Comparison of ENCODE assay signal across 1 cellular context in genomic region chr16:11345040-11345862, GRCh38.
TF ChIP-seq lines count a peak whose summit lies in the region.

Gene RMI2 (plus strand): TSS chr16:11345459. CDS start chr16:11345472, 13 bp downstream.

TF ChIP-seq in K562, 482 proteins besides CTCF, POLR2A, EP300 and RAD21 (continued from another document and continues in another):
- TF ChIP-seq HSF4 (CRISPR knock-in tag; IDR thresholded peaks at IDR 0.05; ENCODE audit: borderline replicate concordance) (no peak), TARDBP (IDR thresholded peaks at IDR 0.05) (no peak), C11orf30 (IDR thresholded peaks at IDR 0.05; ENCODE audit: low read depth) (0 out of 2 replicates have a peak, but pooled peaks have one; percentile 12), ATF3 (IDR thresholded peaks at IDR 0.05) (no peak), ATF3 (CRISPR knock-in tag; conservative IDR thresholded peaks at IDR 0.05) (no peak; the same call in 1 of the 2 replicates), PHF20 (IDR thresholded peaks at IDR 0.05; ENCODE audit: partially characterized antibody) (no peak), ZMIZ1 (IDR thresholded peaks at IDR 0.05; ENCODE audit: low read depth in 2 of 2, low read length in 2 of 2) (no peak), ZNF24 (IDR thresholded peaks at IDR 0.05) (peak; percentile 59), RAD51 (IDR thresholded peaks at IDR 0.05; ENCODE audit: borderline replicate concordance, low read depth) (no peak), CSDE1 (IDR thresholded peaks at IDR 0.05) (no peak), MTA3 (IDR thresholded peaks at IDR 0.05; ENCODE audit: borderline replicate concordance) (peak; percentile 61; the same call in 1 of the 2 replicates), HNRNPUL1 (IDR thresholded peaks at IDR 0.05; ENCODE audit: low read length) (no peak), CHD7 (IDR thresholded peaks at IDR 0.05; ENCODE audit: low read depth, low read length) (no peak), CREBBP (IDR thresholded peaks at IDR 0.05; ENCODE audit: low read depth, low read length) (no peak), BRD9 (IDR thresholded peaks at IDR 0.05; ENCODE audit: low read depth, partially characterized antibody) (no peak), ZNF511 (CRISPR knock-in tag; IDR thresholded peaks at IDR 0.05) (no peak), SP2 (IDR thresholded peaks at IDR 0.05; ENCODE audit: extremely low read depth, low read depth, low read length, poor library complexity, severe bottlenecking) (peak; percentile 74), SRSF3 (IDR thresholded peaks at IDR 0.05; ENCODE audit: insufficient read depth, low read length) (no peak), MTF1 (CRISPR knock-in tag; IDR thresholded peaks at IDR 0.05; ENCODE audit: borderline replicate concordance) (no peak), TFAP4 (CRISPR knock-in tag; IDR thresholded peaks at IDR 0.05; ENCODE audit: borderline replicate concordance) (peak; percentile 81), TOE1 (IDR thresholded peaks at IDR 0.05; ENCODE audit: borderline replicate concordance) (no peak), TOE1 (CRISPR knock-in tag; IDR thresholded peaks at IDR 0.05; ENCODE audit: borderline replicate concordance, low read depth) (0 out of 2 replicates have a peak, but pooled peaks have one; percentile 42), ZNF384 (IDR thresholded peaks at IDR 0.05; ENCODE audit: low read depth, low read length) (no peak), ZNF239 (CRISPR knock-in tag; IDR thresholded peaks at IDR 0.05) (no peak), ARNT (IDR thresholded peaks at IDR 0.05) (0 out of 4 replicates have a peak, but pooled peaks of 1 of the 2 experiments have one; percentile 29), ZNF589 (CRISPR knock-in tag; IDR thresholded peaks at IDR 0.05; ENCODE audit: low read depth) (no peak), ZNF165 (CRISPR knock-in tag; IDR thresholded peaks at IDR 0.05; ENCODE audit: borderline replicate concordance) (no peak)
- TF ChIP-seq, protein P1, sequence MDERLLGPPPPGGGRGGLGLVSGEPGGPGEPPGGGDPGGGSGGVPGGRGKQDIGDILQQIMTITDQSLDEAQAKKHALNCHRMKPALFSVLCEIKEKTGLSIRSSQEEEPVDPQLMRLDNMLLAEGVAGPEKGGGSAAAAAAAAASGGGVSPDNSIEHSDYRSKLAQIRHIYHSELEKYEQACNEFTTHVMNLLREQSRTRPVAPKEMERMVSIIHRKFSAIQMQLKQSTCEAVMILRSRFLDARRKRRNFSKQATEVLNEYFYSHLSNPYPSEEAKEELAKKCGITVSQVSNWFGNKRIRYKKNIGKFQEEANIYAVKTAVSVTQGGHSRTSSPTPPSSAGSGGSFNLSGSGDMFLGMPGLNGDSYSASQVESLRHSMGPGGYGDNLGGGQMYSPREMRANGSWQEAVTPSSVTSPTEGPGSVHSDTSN (CRISPR knock-in tag; IDR thresholded peaks at IDR 0.05; ENCODE audit: low read depth), result no peak
- TF ChIP-seq, protein P1 (tag; conservative IDR thresholded peaks at IDR 0.05; ENCODE audit: low read depth), result peak; percentile 89
- TF ChIP-seq, protein P2, sequence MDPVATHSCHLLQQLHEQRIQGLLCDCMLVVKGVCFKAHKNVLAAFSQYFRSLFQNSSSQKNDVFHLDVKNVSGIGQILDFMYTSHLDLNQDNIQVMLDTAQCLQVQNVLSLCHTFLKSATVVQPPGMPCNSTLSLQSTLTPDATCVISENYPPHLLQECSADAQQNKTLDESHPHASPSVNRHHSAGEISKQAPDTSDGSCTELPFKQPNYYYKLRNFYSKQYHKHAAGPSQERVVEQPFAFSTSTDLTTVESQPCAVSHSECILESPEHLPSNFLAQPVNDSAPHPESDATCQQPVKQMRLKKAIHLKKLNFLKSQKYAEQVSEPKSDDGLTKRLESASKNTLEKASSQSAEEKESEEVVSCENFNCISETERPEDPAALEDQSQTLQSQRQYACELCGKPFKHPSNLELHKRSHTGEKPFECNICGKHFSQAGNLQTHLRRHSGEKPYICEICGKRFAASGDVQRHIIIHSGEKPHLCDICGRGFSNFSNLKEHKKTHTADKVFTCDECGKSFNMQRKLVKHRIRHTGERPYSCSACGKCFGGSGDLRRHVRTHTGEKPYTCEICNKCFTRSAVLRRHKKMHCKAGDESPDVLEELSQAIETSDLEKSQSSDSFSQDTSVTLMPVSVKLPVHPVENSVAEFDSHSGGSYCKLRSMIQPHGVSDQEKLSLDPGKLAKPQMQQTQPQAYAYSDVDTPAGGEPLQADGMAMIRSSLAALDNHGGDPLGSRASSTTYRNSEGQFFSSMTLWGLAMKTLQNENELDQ (CRISPR knock-in tag; IDR thresholded peaks at IDR 0.05; ENCODE audit: borderline replicate concordance), result no peak
- TF ChIP-seq, protein P3, sequence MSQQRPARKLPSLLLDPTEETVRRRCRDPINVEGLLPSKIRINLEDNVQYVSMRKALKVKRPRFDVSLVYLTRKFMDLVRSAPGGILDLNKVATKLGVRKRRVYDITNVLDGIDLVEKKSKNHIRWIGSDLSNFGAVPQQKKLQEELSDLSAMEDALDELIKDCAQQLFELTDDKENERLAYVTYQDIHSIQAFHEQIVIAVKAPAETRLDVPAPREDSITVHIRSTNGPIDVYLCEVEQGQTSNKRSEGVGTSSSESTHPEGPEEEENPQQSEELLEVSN (IDR thresholded peaks at IDR 0.05; ENCODE audit: borderline replicate concordance in 1 of 2, extremely low read depth in 1 of 2, insufficient read depth in 1 of 2, insufficient read length in 1 of 2, low read depth in 1 of 2, low read length in 1 of 2, poor library complexity in 1 of 2, severe bottlenecking in 1 of 2), result peak; percentile 96 to 99
- TF ChIP-seq, protein P4, sequence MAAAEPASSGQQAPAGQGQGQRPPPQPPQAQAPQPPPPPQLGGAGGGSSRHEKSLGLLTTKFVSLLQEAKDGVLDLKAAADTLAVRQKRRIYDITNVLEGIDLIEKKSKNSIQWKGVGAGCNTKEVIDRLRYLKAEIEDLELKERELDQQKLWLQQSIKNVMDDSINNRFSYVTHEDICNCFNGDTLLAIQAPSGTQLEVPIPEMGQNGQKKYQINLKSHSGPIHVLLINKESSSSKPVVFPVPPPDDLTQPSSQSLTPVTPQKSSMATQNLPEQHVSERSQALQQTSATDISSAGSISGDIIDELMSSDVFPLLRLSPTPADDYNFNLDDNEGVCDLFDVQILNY (CRISPR knock-in tag; IDR thresholded peaks at IDR 0.05), result 0 out of 2 replicates have a peak, but pooled peaks have one; percentile 36
